22 cellular contexts compared by ENCODE assay signal in the genomic region with DNA sequence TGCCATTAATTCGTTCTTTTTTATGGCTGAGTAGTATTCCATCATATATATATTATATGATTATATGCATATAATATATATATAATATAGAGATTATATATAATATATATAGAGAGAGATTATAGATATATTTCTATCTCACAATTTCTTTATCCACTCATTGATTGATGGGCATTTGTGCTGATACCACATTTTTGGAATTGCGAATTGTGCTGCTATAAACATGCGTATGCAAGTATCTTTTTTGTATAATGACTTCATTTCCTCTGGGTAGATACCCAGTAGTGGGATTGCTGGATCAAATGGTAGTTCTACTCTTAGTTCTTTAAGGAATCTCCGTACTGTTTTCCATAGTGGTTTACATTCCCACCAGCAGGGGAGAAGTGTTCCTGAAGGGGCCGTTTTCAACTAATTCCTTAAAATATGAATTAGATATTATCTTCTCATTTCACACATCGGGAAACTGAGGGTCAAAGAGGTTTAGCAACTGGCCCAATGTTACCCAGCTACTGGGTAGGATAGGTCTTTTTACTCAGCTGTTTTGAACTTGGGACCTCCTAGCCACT.
"Had no signal": no experiment of that assay in that cellular context is flagged by ENCODE, and none has a peak within 500 bp of the region (broad histone marks: within the 10 kb centered on the region; RNA-seq: fewer than 3 reads in every experiment).

No MANE protein-coding gene starts in this region.

- H3K4me3 Mint-ChIP-seq: activated T-helper 1 cell treated with anti-CD3 and anti-CD28 coated beads, Interleukin-12 subunit alpha, Interleukin-12 subunit beta, Interleukin-2, Interleukin-4 antibody, amounts not matched to agents 30 ng/mL and 10 ng/mL and 1 ng/mL, durations not matched to agents 14 hours and 24 hours and 36 hours; naive thymus-derived CD8-positive, alpha-beta T cell had no signal

- H3K4me3 ChIP-seq: body of pancreas, dorsolateral prefrontal cortex, hepatocyte, lower lobe of right lung had no signal

- H3K79me2 ChIP-seq: hepatocyte had no signal

- ATAC-seq: activated naive CD4-positive, alpha-beta T cell treated with anti-CD3 and anti-CD28 coated beads, Interleukin-2, amount 50 U/mL, for 72 hours; body of pancreas; left cardiac atrium; lower lobe of right lung; naive thymus-derived CD8-positive, alpha-beta T cell had no signal

- H3K36me3 ChIP-seq: lower lobe of right lung had no signal

- FAIRE-seq: colon, islet of Langerhans had no signal

- H3K27me3 Mint-ChIP-seq: naive thymus-derived CD8-positive, alpha-beta T cell had no signal

- DNase-seq: activated CD4-positive, alpha-beta T cell treated with anti-CD3 and anti-CD28 coated beads for 1 hour; activated CD4-positive, alpha-beta T cell treated with anti-CD3 and anti-CD28 coated beads, Interleukin-2, amount 50 U/mL, for 4 hours; activated gamma-delta T cell treated with Interleukin-2 at 50 U/mL for 16 hours; activated T-cell treated with anti-CD3 and anti-CD28 coated beads for 4 hours; body of pancreas; caudate nucleus; dorsolateral prefrontal cortex; left cardiac atrium; lower lobe of right lung; naive thymus-derived CD8-positive, alpha-beta T cell; stimulated activated CD4-positive, alpha-beta T cell treated with anti-CD3 and anti-CD28 coated beads, Interleukin-12 subunit alpha, Interleukin-12 subunit beta, amount 100 ng/mL, for 4 hours; stimulated activated CD4-positive, alpha-beta T cell treated with anti-CD3 and anti-CD28 coated beads, Interleukin-1b, Interleukin-23, amount 100 ng/mL, for 48 hours; stimulated activated CD8-positive, alpha-beta memory T cell treated with anti-CD3 and anti-CD28 coated beads, Interleukin-4, amount 100 ng/mL, for 48 hours; stimulated activated naive CD4-positive, alpha-beta T cell; SW 1271; T-helper 2 cell; WERI-Rb-1 had no signal

- H3K27ac Mint-ChIP-seq: activated naive CD4-positive, alpha-beta T cell treated with anti-CD3 and anti-CD28 coated beads, Interleukin-2, amount 50 U/mL, for 72 hours had no signal

- H3K9me3 Mint-ChIP-seq: activated naive CD4-positive, alpha-beta T cell treated with anti-CD3 and anti-CD28 coated beads, Interleukin-2, amount 50 U/mL, for 72 hours; activated T-helper 1 cell treated with anti-CD3 and anti-CD28 coated beads, Interleukin-12 subunit alpha, Interleukin-12 subunit beta, Interleukin-2, Interleukin-4 antibody, amounts not matched to agents 30 ng/mL and 10 ng/mL and 1 ng/mL, durations not matched to agents 14 hours and 24 hours and 36 hours had no signal

- H3K9me3 ChIP-seq: body of pancreas, lower lobe of right lung had no signal

- H2AFZ ChIP-seq: hepatocyte had no signal

- H3K27ac ChIP-seq: body of pancreas, dorsolateral prefrontal cortex, hepatocyte, lower lobe of right lung, WERI-Rb-1 had no signal

- H3K4me2 ChIP-seq: hepatocyte had no signal

- H3K27me3 ChIP-seq: body of pancreas, dorsolateral prefrontal cortex, hepatocyte had no signal

- H3K4me1 ChIP-seq: lower lobe of right lung had no signal
